In genomic region chr20:44959896-44960852, GRCh38 we compare ENCODE assay signal across 8 cellular contexts. TPM values are rescaled to one million over a fixed set of nuclear protein-coding genes. Genes with fewer than 3 reads are reported as not detected.
A peak's percentile ranks its signal among the peaks of the same experiment; 100 is the strongest.
DNase-seq lines count a peak whose midpoint lies in the region; ATAC-seq and TF ChIP-seq lines count a peak whose summit lies in the region.

Gene TOMM34 (minus strand): TSS chr20:44960397. CDS start chr20:44960333, 64 bp downstream.

- intact Hi-C loops in left cardiac atrium (cut with DNase I): no loop called here

- no peaks in the 10 kb centered on the region for H3K4me1 ChIP-seq in urinary bladder (ENCODE audit: insufficient read depth)

- H3K9me3 ChIP-seq in T-helper 17 cell (ENCODE audit: control insufficient read depth, low read length, poor library complexity, severe bottlenecking): no peaks in the 10 kb centered on the region

- H3K27me3 Mint-ChIP-seq in T-helper 17 cell (no peaks in the 10 kb centered on the region), progenitor cell of endocrine pancreas (no peaks in the 10 kb centered on the region)

- no peak for TF ChIP-seq CTCF in progenitor cell of endocrine pancreas (IDR thresholded peaks at IDR 0.05; ENCODE audit: unreplicated experiment)

- H3K4me1 Mint-ChIP-seq in T-helper 17 cell (peaks cover 39% of the 10 kb centered on the region), progenitor cell of endocrine pancreas (ENCODE audit: low read depth) (peaks cover 31% of the 10 kb centered on the region)

- ATAC-seq in GM18498 (IDR thresholded peaks at IDR 0.05; ENCODE audit: unreplicated experiment) (peak; percentile 87), HG02938 (IDR thresholded peaks at IDR 0.05; ENCODE audit: unreplicated experiment) (peak; percentile 78), T-helper 17 cell (peak; percentile 96), left cardiac atrium (peak; percentile 98)

- no peaks in the 10 kb centered on the region for H3K9me3 Mint-ChIP-seq in progenitor cell of endocrine pancreas (ENCODE audit: low read depth)

- H3K36me3 ChIP-seq in urinary bladder (ENCODE audit: insufficient read depth): no peaks in the 10 kb centered on the region

- under 1% methylated on average over 66 of the region's 66 CpGs for WGBS in urinary bladder

- DNase-seq in NCI-H187 (lab: John Stamatoyannopoulos, UW) (peak; percentile 78 to 93), T-helper 17 cell (peak; percentile 93 to 96 (median 93)), amygdala (lab: John Stamatoyannopoulos, UW) (peak; percentile 35 to 95 (median 82)), left cardiac atrium (peak; percentile 97), progenitor cell of endocrine pancreas (ENCODE audit: low spot score, unreplicated experiment) (peak; percentile 87)

- H3K4me3 ChIP-seq in urinary bladder (ENCODE audit: low read depth, low read length): peak within 1 kb of the TSS; percentile 91

- H3K36me3 Mint-ChIP-seq in T-helper 17 cell (ENCODE audit: low read depth): peaks cover 3% of the 10 kb centered on the region
- peaks cover 3% of the 10 kb centered on the region for H3K36me3 Mint-ChIP-seq in progenitor cell of endocrine pancreas (ENCODE audit: insufficient read depth)

- H3K27ac ChIP-seq in urinary bladder (ENCODE audit: low read depth): peak within 1 kb of the TSS; percentile 52

- H3K4me3 Mint-ChIP-seq in T-helper 17 cell: peak within 1 kb of the TSS; percentile 100
- H3K4me3 Mint-ChIP-seq in progenitor cell of endocrine pancreas (ENCODE audit: low read depth): peak within 1 kb of the TSS; percentile 90

- H3K27ac Mint-ChIP-seq in T-helper 17 cell (peak within 1 kb of the TSS; percentile 95), progenitor cell of endocrine pancreas (peak within 1 kb of the TSS; percentile 97)

RNA-seq across cellular contexts. Expression of gene TOMM34, which starts in this region (rescaled TPM):
- 1 to 10 TPM; 9.1 to 9.2 TPM for total RNA-seq in T-helper 17 cell
- 10 to 100 TPM; 10.5 to 10.9 TPM for total RNA-seq in left cardiac atrium
- 40.1 and 40.9 TPM in 2 replicates for total RNA-seq in progenitor cell of endocrine pancreas
- 12.3 TPM for total RNA-seq in urinary bladder
- polyA plus RNA-seq in urinary bladder: 19.5 TPM

Comparison
In these comparisons a context has a peak if more than half of its experiments do, and no peak if none do; other contexts are left out.
1. Peak in every context shown above with its lines: DNase-seq, ATAC-seq, H3K4me3 ChIP-seq and H3K27ac ChIP-seq.